ENCODE assay signal across 25 cellular contexts in genomic region chr17:79538291-79538690, GRCh38.
"Had no signal": no experiment of that assay in that cellular context is flagged by ENCODE, and none has a peak within 500 bp of the region (broad histone marks: within the 10 kb centered on the region; RNA-seq: fewer than 3 reads in every experiment).

No MANE protein-coding gene starts in this region.

- H3K4me3 ChIP-seq: body of pancreas, colonic mucosa, esophagus squamous epithelium, gastroesophageal sphincter, heart right ventricle had no signal

- H3K27me3 ChIP-seq: colonic mucosa had no signal

- H3K4me1 ChIP-seq: body of pancreas, colonic mucosa, esophagus squamous epithelium, gastroesophageal sphincter, heart right ventricle had no signal

- H3K4me3 Mint-ChIP-seq: activated CD4-positive, alpha-beta memory T cell treated with anti-CD3 and anti-CD28 coated beads for 36 hours; activated CD4-positive, alpha-beta T cell treated with anti-CD3 and anti-CD28 coated beads for 36 hours; activated CD4-positive, alpha-beta T cell treated with anti-CD3 and anti-CD28 coated beads, Interleukin-2, amount 10 ng/mL, durations not matched to agents 24 days and 14 days; activated naive CD8-positive, alpha-beta T cell; activated T-cell treated with anti-CD3 and anti-CD28 coated beads, Interleukin-2, amount 50 U/mL, for 4 hours; activated T-helper 17 cell treated with anti-CD3 and anti-CD28 coated beads, Interleukin-2, amount 50 U/mL, for 72 hours had no signal

- H3K9me3 ChIP-seq: body of pancreas, colonic mucosa, esophagus squamous epithelium, gastroesophageal sphincter, heart right ventricle had no signal

- H3K4me1 Mint-ChIP-seq: activated CD4-positive, alpha-beta T cell treated with anti-CD3 and anti-CD28 coated beads for 36 hours; activated CD4-positive, alpha-beta T cell treated with anti-CD3 and anti-CD28 coated beads, Interleukin-2, amount 10 ng/mL, durations not matched to agents 24 days and 14 days; activated T-helper 17 cell treated with anti-CD3 and anti-CD28 coated beads, Interleukin-2, amount 50 U/mL, for 72 hours had no signal

- H3K36me3 ChIP-seq: colonic mucosa, esophagus squamous epithelium, gastroesophageal sphincter, heart right ventricle had no signal

- ATAC-seq: activated CD4-positive, alpha-beta T cell treated with anti-CD3 and anti-CD28 coated beads for 36 hours; activated T-cell treated with anti-CD3 and anti-CD28 coated beads, Interleukin-2, amount 50 U/mL, for 4 hours; activated T-helper 17 cell treated with anti-CD3 and anti-CD28 coated beads, Interleukin-2, amount 50 U/mL, for 72 hours; body of pancreas; gastroesophageal sphincter; heart right ventricle had no signal

- H3K27ac Mint-ChIP-seq: activated CD4-positive, alpha-beta memory T cell treated with anti-CD3 and anti-CD28 coated beads for 36 hours; activated CD4-positive, alpha-beta T cell treated with anti-CD3 and anti-CD28 coated beads for 36 hours; activated CD4-positive, alpha-beta T cell treated with anti-CD3 and anti-CD28 coated beads, Interleukin-2, amount 10 ng/mL, durations not matched to agents 24 days and 14 days; activated naive CD8-positive, alpha-beta T cell; activated T-helper 17 cell treated with anti-CD3 and anti-CD28 coated beads, Interleukin-2, amount 50 U/mL, for 72 hours had no signal

- DNase-seq: activated CD4-positive, alpha-beta memory T cell treated with anti-CD3 and anti-CD28 coated beads for 36 hours; activated CD4-positive, alpha-beta T cell treated with anti-CD3 and anti-CD28 coated beads for 36 hours; activated CD4-positive, alpha-beta T cell treated with anti-CD3 and anti-CD28 coated beads, Interleukin-2, amount 10 ng/mL, durations not matched to agents 24 days and 14 days; activated CD4-positive, CD25-positive, alpha-beta regulatory T cell; activated CD4-positive, CD25-positive, alpha-beta regulatory T cell treated with anti-CD3 and anti-CD28 coated beads, Interleukin-2, amount 50 U/mL, for 72 hours; activated CD8-positive, alpha-beta memory T cell treated with anti-CD3 and anti-CD28 coated beads for 24 hours; activated effector memory CD4-positive, alpha-beta T cell treated with Interleukin-2 at 50 U/mL for 16 hours; activated gamma-delta T cell treated with Interleukin-2 at 50 U/mL for 16 hours; activated naive CD4-positive, alpha-beta T cell treated with anti-CD3 and anti-CD28 coated beads, Interleukin-2, amount 50 U/mL, for 16 hours; activated naive CD4-positive, alpha-beta T cell treated with Interleukin-2 at 50 U/mL for 16 hours; activated T-cell treated with anti-CD3 and anti-CD28 coated beads, Interleukin-2, amount 50 U/mL, for 4 hours; amniotic stem cell; anterior cingulate cortex; body of pancreas; caudate nucleus; colonic mucosa; effector CD8-positive, alpha-beta T cell; esophagus squamous epithelium; foreskin melanocyte; heart right ventricle; T-helper 2 cell had no signal

- H3K27ac ChIP-seq: body of pancreas, colonic mucosa, epithelial cell of prostate, esophagus squamous epithelium, gastroesophageal sphincter, heart right ventricle had no signal

- H3K27me3 Mint-ChIP-seq: activated CD4-positive, alpha-beta T cell treated with anti-CD3 and anti-CD28 coated beads, Interleukin-2, amount 10 ng/mL, durations not matched to agents 24 days and 14 days had no signal

- H3K9me3 Mint-ChIP-seq: activated CD4-positive, alpha-beta memory T cell treated with anti-CD3 and anti-CD28 coated beads for 36 hours; activated CD4-positive, alpha-beta T cell treated with anti-CD3 and anti-CD28 coated beads, Interleukin-2, amount 10 ng/mL, durations not matched to agents 24 days and 14 days; activated T-cell treated with anti-CD3 and anti-CD28 coated beads, Interleukin-2, amount 50 U/mL, for 4 hours; activated T-helper 17 cell treated with anti-CD3 and anti-CD28 coated beads, Interleukin-2, amount 50 U/mL, for 72 hours had no signal

- H3K36me3 Mint-ChIP-seq: activated CD4-positive, alpha-beta memory T cell treated with anti-CD3 and anti-CD28 coated beads for 36 hours; activated naive CD8-positive, alpha-beta T cell had no signal
